In the genomic region with DNA sequence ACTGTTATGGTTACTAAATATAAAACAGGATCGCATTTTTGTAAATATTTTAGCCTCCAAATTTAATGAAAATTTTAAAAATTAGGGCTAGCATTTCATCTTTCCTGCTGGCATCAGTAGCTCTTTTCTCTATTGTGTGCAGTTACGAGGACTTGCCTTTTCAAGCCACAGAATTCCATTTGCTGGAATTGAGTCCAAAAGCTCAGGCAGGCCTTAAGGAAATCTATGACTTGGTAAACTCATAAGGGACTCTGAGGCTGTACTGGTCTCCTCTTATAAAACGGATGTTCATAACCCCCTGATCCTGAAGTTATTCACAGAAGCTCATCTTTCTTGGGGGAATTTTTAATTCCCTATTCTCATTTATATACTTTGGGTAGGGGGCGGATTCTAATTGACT, we compare ENCODE assay signal across 1 cellular context.
TF ChIP-seq lines count a peak whose summit lies in the region.

No MANE protein-coding gene starts in this region.

TF ChIP-seq in endothelial cell of umbilical vein, 7 proteins besides CTCF, POLR2A, EP300 and RAD21:
- TF ChIP-seq POLR2AphosphoS5 (IDR thresholded peaks at IDR 0.05; ENCODE audit: insufficient read depth, low read depth, low read length) (no peak), GATA2 (IDR thresholded peaks at IDR 0.05; ENCODE audit: insufficient read depth, insufficient read length, low read depth, low read length) (no peak), FOS (IDR thresholded peaks at IDR 0.05; ENCODE audit: borderline replicate concordance, insufficient read depth, low read length) (no peak), MYC (IDR thresholded peaks at IDR 0.05; ENCODE audit: low read depth, low read length) (no peak), EZH2 (IDR thresholded peaks at IDR 0.05; ENCODE audit: borderline replicate concordance, low read depth, low read length, severe bottlenecking) (no peak), JUN (IDR thresholded peaks at IDR 0.05; ENCODE audit: borderline replicate concordance, insufficient read depth, insufficient read length, low read depth) (no peak)
- TF ChIP-seq, protein P1, sequence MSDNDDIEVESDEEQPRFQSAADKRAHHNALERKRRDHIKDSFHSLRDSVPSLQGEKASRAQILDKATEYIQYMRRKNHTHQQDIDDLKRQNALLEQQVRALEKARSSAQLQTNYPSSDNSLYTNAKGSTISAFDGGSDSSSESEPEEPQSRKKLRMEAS (IDR thresholded peaks at IDR 0.05; ENCODE audit: insufficient read depth, insufficient read length), result no peak
